24 cellular contexts compared by ENCODE assay signal in the genomic region with DNA sequence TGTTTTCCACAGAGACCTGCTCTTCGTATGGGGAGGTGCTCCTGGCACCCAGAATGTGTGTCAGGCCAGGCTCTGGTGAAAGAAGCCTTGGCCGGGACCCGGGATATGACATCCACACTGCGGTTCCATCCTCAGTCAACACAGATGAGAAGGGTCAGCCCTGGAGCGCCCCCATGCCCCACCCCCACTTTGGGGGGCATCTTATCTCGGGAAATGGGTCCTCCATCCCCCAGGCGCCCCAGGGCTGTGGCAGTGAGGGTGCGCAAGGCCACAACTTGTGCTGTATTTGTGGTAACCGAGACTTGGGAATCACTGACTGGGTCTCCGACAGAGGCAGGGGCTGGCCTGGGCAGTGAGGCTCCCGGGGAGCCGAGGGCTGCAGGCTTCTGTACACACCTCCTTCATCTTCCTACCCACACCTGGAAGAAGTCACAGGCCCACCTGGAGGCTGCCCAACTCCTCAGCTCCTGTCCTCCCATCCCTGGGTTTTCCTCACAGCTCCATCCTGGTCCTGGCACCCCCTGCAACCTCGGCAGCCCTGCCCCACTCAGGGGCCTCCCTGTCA. TPM values are rescaled to one million over a fixed set of nuclear protein-coding genes. Genes with fewer than 3 reads are reported as not detected.
DNase-seq lines count a peak whose midpoint lies in the region; ATAC-seq, FAIRE-seq and TF ChIP-seq lines count a peak whose summit lies in the region.
"Had no signal": no experiment of that assay in that cellular context is flagged by ENCODE, and none has a peak within 500 bp of the region (broad histone marks: within the 10 kb centered on the region; RNA-seq: fewer than 3 reads in every experiment).

No MANE protein-coding gene starts in this region.

- no peak for ATAC-seq in Right ventricle myocardium superior (ENCODE audit: poor library complexity)
- ATAC-seq in Right ventricle myocardium inferior = no peak

- H3K4me3 Mint-ChIP-seq in type B pancreatic cell = no peak overlapping the region
- H3K4me3 Mint-ChIP-seq: CD14-positive monocyte; CD4-positive, CD25-positive, alpha-beta regulatory T cell; CD8-positive, alpha-beta memory T cell had no signal

- no peaks in the 10 kb centered on the region for H3K9me3 ChIP-seq in kidney (ENCODE audit: control insufficient read depth in 1 of 2, low read length in 2 of 2)
- H3K9me3 ChIP-seq: A549, BE2C, BLaER1 had no signal

- peak; percentile 28 for DNase-seq in Right ventricle myocardium superior
- DNase-seq in Right ventricle myocardium inferior (ENCODE audit: missing footprints) = no peak
- peak; percentile 49 for DNase-seq in kidney
- DNase-seq in type B pancreatic cell (ENCODE audit: extremely low spot score, unreplicated experiment) = peak; percentile 65
- DNase-seq in NCI-H2107 treated with DMSO at 0.1 percent for 48 hours (lab: John Stamatoyannopoulos, UW; ENCODE audit: unreplicated experiment) = no peak
- DNase-seq in AG08395 (ENCODE audit: low spot score) = no peak
- DNase-seq: BE2C; C1 segment of cervical spinal cord; Calu3; CD4-positive, alpha-beta memory T cell; CD4-positive, CD25-positive, alpha-beta regulatory T cell; CD8-positive, alpha-beta memory T cell; COR-L47; DMS79 treated with DMSO at 0.1 percent for 48 hours; GF-D8 had no signal

- no peak overlapping the region for H3K9ac ChIP-seq in kidney (ENCODE audit: low read length in 2 of 2)
- H3K9ac ChIP-seq: BLaER1 had no signal

- intact Hi-C loops in Right ventricle myocardium superior (cut with DNase I) (no loop called here), Right ventricle myocardium inferior (cut with DNase I) (no loop called here), kidney (cut with DNase I) (no loop called here)

- H3K36me3 Mint-ChIP-seq in type B pancreatic cell = no peaks in the 10 kb centered on the region
- H3K36me3 Mint-ChIP-seq: CD14-positive monocyte; CD4-positive, alpha-beta memory T cell; CD4-positive, CD25-positive, alpha-beta regulatory T cell had no signal

- no peak overlapping the region for H3K27ac Mint-ChIP-seq in type B pancreatic cell
- H3K27ac Mint-ChIP-seq: CD14-positive monocyte; CD4-positive, CD25-positive, alpha-beta regulatory T cell; CD8-positive, alpha-beta memory T cell had no signal

- H3K36me3 ChIP-seq in kidney (ENCODE audit: control insufficient read depth in 1 of 2, insufficient read depth in 2 of 2, low read length in 2 of 2) = no peaks in the 10 kb centered on the region
- H3K36me3 ChIP-seq: BE2C, BLaER1 had no signal

- no peak overlapping the region for H3K27ac ChIP-seq in kidney (ENCODE audit: low read depth in 2 of 2, low read length in 2 of 2)
- H3K27ac ChIP-seq: 22Rv1, BLaER1 had no signal

- H3K4me1 Mint-ChIP-seq in type B pancreatic cell (ENCODE audit: unreplicated experiment) = peaks cover 6% of the 10 kb centered on the region
- H3K4me1 Mint-ChIP-seq: CD14-positive monocyte; CD8-positive, alpha-beta memory T cell had no signal

- TF ChIP-seq CTCF in kidney (IDR thresholded peaks at IDR 0.05; ENCODE audit: borderline replicate concordance, extremely low read depth, insufficient read depth) (no peak), type B pancreatic cell (conservative IDR thresholded peaks at IDR 0.05) (no peak)

- FAIRE-seq in kidney (lab: Jason Lieb, UNC) = no peak
- FAIRE-seq: A549, D721Med, G401.6, GM12891, GM19239 had no signal

- no peak overlapping the region for H3K4me3 ChIP-seq in kidney (ENCODE audit: low read length in 2 of 2)
- H3K4me3 ChIP-seq: A549, BLaER1 had no signal

- H3K27me3 Mint-ChIP-seq in type B pancreatic cell = peaks cover 15% of the 10 kb centered on the region

- no peaks in the 10 kb centered on the region for H3K9me3 Mint-ChIP-seq in type B pancreatic cell
- H3K9me3 Mint-ChIP-seq: CD4-positive, CD25-positive, alpha-beta regulatory T cell; CD8-positive, alpha-beta memory T cell had no signal

- H3K4me1 ChIP-seq in kidney (ENCODE audit: control insufficient read depth in 1 of 2, insufficient read depth in 1 of 2, low read depth in 1 of 2, low read length in 2 of 2) = no peaks in the 10 kb centered on the region
- H3K4me1 ChIP-seq: BE2C had no signal

RNA-seq across cellular contexts. Expression of a gene that starts 8.0 kb away (rescaled TPM):
- total RNA-seq in Right ventricle myocardium superior (not detected), Right ventricle myocardium inferior (not detected), kidney (1.7 TPM), type B pancreatic cell (ENCODE audit: low replicate concordance) (0.43 and 1.1 TPM in 2 replicates)
- 1.5 TPM for polyA plus RNA-seq in kidney (ENCODE audit: insufficient read depth, low read depth, low replicate concordance)
- total RNA-seq: A172, Calu3 had no signal
- polyA plus RNA-seq: CD4-positive, alpha-beta memory T cell; CD4-positive, CD25-positive, alpha-beta regulatory T cell; CD8-positive, alpha-beta memory T cell had no signal

RNA-seq across cellular contexts. Expression of a gene that starts 8.3 kb away (rescaled TPM):
- 6.7 TPM for total RNA-seq in Right ventricle myocardium superior
- total RNA-seq in Right ventricle myocardium inferior = 6.5 TPM
- total RNA-seq in kidney = 18.9 TPM
- 8.0 TPM for polyA plus RNA-seq in kidney (ENCODE audit: insufficient read depth, low read depth, low replicate concordance)
- total RNA-seq in type B pancreatic cell (ENCODE audit: low replicate concordance) = 3.6 and 7.0 TPM in 2 replicates

RNA-seq across cellular contexts. Expression of a gene that starts 42.1 kb away (rescaled TPM):
- total RNA-seq in Right ventricle myocardium superior (22.3 TPM), Right ventricle myocardium inferior (27.2 TPM), kidney (61.5 TPM), type B pancreatic cell (ENCODE audit: low replicate concordance) (55.9 and 61.4 TPM in 2 replicates)
- 24.2 TPM for polyA plus RNA-seq in kidney (ENCODE audit: insufficient read depth, low read depth, low replicate concordance)

Comparison
In these comparisons a context has a peak if more than half of its experiments do, and no peak if none do; other contexts are left out.
1. DNase-seq: peak in Right ventricle myocardium superior (single experiment), kidney (single experiment) and type B pancreatic cell (single experiment); none in Right ventricle myocardium inferior (single experiment), NCI-H2107 treated with DMSO at 0.1 percent for 48 hours (single experiment) and AG08395 (single experiment).